Comparison of ENCODE assay signal across 1 cellular context in the genomic region with DNA sequence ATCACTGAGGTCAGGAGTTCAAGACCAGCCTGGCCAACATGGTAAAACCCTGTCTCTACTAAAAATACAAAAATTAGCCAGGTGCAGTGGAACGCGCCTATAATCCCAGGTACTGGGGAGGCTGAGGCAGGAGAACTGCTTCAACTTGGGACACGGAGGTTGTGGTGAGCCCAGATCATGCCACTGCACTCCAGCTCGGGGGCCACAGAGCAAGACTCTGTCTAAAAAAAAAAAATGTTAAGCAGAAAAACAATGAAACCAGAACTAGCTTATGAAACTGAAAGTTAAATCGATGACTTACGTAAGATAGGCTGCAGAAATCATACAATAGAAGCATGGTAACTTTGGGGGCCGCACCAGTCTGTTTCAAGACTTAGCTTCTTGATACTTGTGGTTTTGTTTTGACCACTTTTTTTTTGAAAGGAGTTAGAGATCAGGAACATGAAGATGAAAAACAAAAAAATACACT.
A peak's percentile ranks its signal among the peaks of the same experiment; 100 is the strongest.
TF ChIP-seq lines count a peak whose summit lies in the region.

No MANE protein-coding gene starts in this region.

TF ChIP-seq in GM12878, 131 proteins besides CTCF, POLR2A, EP300 and RAD21 (continued from another document and continues in another):
- TF ChIP-seq, protein P1, sequence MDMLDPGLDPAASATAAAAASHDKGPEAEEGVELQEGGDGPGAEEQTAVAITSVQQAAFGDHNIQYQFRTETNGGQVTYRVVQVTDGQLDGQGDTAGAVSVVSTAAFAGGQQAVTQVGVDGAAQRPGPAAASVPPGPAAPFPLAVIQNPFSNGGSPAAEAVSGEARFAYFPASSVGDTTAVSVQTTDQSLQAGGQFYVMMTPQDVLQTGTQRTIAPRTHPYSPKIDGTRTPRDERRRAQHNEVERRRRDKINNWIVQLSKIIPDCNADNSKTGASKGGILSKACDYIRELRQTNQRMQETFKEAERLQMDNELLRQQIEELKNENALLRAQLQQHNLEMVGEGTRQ (IDR thresholded peaks at IDR 0.05; ENCODE audit: borderline replicate concordance, low read depth, low read length), result no peak
- TF ChIP-seq, protein P2, sequence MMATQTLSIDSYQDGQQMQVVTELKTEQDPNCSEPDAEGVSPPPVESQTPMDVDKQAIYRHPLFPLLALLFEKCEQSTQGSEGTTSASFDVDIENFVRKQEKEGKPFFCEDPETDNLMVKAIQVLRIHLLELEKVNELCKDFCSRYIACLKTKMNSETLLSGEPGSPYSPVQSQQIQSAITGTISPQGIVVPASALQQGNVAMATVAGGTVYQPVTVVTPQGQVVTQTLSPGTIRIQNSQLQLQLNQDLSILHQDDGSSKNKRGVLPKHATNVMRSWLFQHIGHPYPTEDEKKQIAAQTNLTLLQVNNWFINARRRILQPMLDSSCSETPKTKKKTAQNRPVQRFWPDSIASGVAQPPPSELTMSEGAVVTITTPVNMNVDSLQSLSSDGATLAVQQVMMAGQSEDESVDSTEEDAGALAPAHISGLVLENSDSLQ (IDR thresholded peaks at IDR 0.05), result peak; percentile 9; the same call in 1 of the 2 replicates
- TF ChIP-seq SMC3 (IDR thresholded peaks at IDR 0.05; ENCODE audit: borderline replicate concordance, low read length), result no peak
- TF ChIP-seq, protein P3, sequence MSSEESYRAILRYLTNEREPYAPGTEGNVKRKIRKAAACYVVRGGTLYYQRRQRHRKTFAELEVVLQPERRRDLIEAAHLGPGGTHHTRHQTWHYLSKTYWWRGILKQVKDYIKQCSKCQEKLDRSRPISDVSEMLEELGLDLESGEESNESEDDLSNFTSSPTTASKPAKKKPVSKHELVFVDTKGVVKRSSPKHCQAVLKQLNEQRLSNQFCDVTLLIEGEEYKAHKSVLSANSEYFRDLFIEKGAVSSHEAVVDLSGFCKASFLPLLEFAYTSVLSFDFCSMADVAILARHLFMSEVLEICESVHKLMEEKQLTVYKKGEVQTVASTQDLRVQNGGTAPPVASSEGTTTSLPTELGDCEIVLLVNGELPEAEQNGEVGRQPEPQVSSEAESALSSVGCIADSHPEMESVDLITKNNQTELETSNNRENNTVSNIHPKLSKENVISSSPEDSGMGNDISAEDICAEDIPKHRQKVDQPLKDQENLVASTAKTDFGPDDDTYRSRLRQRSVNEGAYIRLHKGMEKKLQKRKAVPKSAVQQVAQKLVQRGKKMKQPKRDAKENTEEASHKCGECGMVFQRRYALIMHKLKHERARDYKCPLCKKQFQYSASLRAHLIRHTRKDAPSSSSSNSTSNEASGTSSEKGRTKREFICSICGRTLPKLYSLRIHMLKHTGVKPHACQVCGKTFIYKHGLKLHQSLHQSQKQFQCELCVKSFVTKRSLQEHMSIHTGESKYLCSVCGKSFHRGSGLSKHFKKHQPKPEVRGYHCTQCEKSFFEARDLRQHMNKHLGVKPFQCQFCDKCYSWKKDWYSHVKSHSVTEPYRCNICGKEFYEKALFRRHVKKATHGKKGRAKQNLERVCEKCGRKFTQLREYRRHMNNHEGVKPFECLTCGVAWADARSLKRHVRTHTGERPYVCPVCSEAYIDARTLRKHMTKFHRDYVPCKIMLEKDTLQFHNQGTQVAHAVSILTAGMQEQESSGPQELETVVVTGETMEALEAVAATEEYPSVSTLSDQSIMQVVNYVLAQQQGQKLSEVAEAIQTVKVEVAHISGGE (CRISPR knock-in tag; IDR thresholded peaks at IDR 0.05), result no peak
- TF ChIP-seq MXI1 (IDR thresholded peaks at IDR 0.05; ENCODE audit: low read depth, low read length), result peak; percentile 49; the same call in 1 of the 2 replicates
- no peak for TF ChIP-seq MTA3 (IDR thresholded peaks at IDR 0.05; ENCODE audit: borderline replicate concordance, low read length)
- TF ChIP-seq GATAD2B (conservative IDR thresholded peaks at IDR 0.05; ENCODE audit: low read depth), result no peak
- TF ChIP-seq, protein P4, sequence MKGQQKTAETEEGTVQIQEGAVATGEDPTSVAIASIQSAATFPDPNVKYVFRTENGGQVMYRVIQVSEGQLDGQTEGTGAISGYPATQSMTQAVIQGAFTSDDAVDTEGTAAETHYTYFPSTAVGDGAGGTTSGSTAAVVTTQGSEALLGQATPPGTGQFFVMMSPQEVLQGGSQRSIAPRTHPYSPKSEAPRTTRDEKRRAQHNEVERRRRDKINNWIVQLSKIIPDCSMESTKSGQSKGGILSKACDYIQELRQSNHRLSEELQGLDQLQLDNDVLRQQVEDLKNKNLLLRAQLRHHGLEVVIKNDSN (IDR thresholded peaks at IDR 0.05; ENCODE audit: borderline replicate concordance, extremely low read length, insufficient read depth, low read depth, low read length), result no peak
- peak; percentile 10 to 14; a peak in 1 of 4 replicates for TF ChIP-seq BHLHE40 (IDR thresholded peaks at IDR 0.05; ENCODE audit: borderline replicate concordance in 1 of 2, low read depth in 2 of 2, low read length in 1 of 2)
- TF ChIP-seq, protein P5, sequence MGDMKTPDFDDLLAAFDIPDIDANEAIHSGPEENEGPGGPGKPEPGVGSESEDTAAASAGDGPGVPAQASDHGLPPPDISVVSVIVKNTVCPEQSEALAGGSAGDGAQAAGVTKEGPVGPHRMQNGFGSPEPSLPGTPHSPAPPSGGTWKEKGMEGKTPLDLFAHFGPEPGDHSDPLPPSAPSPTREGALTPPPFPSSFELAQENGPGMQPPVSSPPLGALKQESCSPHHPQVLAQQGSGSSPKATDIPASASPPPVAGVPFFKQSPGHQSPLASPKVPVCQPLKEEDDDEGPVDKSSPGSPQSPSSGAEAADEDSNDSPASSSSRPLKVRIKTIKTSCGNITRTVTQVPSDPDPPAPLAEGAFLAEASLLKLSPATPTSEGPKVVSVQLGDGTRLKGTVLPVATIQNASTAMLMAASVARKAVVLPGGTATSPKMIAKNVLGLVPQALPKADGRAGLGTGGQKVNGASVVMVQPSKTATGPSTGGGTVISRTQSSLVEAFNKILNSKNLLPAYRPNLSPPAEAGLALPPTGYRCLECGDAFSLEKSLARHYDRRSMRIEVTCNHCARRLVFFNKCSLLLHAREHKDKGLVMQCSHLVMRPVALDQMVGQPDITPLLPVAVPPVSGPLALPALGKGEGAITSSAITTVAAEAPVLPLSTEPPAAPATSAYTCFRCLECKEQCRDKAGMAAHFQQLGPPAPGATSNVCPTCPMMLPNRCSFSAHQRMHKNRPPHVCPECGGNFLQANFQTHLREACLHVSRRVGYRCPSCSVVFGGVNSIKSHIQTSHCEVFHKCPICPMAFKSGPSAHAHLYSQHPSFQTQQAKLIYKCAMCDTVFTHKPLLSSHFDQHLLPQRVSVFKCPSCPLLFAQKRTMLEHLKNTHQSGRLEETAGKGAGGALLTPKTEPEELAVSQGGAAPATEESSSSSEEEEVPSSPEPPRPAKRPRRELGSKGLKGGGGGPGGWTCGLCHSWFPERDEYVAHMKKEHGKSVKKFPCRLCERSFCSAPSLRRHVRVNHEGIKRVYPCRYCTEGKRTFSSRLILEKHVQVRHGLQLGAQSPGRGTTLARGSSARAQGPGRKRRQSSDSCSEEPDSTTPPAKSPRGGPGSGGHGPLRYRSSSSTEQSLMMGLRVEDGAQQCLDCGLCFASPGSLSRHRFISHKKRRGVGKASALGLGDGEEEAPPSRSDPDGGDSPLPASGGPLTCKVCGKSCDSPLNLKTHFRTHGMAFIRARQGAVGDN (IDR thresholded peaks at IDR 0.05), result peak; percentile 37; the same call in 1 of the 2 replicates
- TF ChIP-seq ZSCAN29 (IDR thresholded peaks at IDR 0.05), result no peak
- TF ChIP-seq TBL1XR1 (IDR thresholded peaks at IDR 0.05; ENCODE audit: low read depth, low read length), result peak; percentile 56
- TF ChIP-seq BRCA1 (IDR thresholded peaks at IDR 0.05; ENCODE audit: low read depth, low read length), result no peak
- TF ChIP-seq, protein P6, sequence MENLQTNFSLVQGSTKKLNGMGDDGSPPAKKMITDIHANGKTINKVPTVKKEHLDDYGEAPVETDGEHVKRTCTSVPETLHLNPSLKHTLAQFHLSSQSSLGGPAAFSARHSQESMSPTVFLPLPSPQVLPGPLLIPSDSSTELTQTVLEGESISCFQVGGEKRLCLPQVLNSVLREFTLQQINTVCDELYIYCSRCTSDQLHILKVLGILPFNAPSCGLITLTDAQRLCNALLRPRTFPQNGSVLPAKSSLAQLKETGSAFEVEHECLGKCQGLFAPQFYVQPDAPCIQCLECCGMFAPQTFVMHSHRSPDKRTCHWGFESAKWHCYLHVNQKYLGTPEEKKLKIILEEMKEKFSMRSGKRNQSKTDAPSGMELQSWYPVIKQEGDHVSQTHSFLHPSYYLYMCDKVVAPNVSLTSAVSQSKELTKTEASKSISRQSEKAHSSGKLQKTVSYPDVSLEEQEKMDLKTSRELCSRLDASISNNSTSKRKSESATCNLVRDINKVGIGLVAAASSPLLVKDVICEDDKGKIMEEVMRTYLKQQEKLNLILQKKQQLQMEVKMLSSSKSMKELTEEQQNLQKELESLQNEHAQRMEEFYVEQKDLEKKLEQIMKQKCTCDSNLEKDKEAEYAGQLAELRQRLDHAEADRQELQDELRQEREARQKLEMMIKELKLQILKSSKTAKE (IDR thresholded peaks at IDR 0.05; ENCODE audit: low read depth, poor library complexity, severe bottlenecking), result peak; percentile 63
- no peak for TF ChIP-seq ZZZ3 (IDR thresholded peaks at IDR 0.05; ENCODE audit: control insufficient read depth, insufficient read length, low read depth)
- no peak for TF ChIP-seq BCL11A (IDR thresholded peaks at IDR 0.05; ENCODE audit: low read depth, low read length)
- no peak for TF ChIP-seq SPI1 (IDR thresholded peaks at IDR 0.05; ENCODE audit: borderline replicate concordance, insufficient read depth, low read depth, low read length)
- peak; percentile 56 to 73; a peak in 3 of 4 replicates for TF ChIP-seq IKZF2 (IDR thresholded peaks at IDR 0.05)
- no peak for TF ChIP-seq NFXL1 (IDR thresholded peaks at IDR 0.05; ENCODE audit: borderline replicate concordance)
- TF ChIP-seq, protein P7, sequence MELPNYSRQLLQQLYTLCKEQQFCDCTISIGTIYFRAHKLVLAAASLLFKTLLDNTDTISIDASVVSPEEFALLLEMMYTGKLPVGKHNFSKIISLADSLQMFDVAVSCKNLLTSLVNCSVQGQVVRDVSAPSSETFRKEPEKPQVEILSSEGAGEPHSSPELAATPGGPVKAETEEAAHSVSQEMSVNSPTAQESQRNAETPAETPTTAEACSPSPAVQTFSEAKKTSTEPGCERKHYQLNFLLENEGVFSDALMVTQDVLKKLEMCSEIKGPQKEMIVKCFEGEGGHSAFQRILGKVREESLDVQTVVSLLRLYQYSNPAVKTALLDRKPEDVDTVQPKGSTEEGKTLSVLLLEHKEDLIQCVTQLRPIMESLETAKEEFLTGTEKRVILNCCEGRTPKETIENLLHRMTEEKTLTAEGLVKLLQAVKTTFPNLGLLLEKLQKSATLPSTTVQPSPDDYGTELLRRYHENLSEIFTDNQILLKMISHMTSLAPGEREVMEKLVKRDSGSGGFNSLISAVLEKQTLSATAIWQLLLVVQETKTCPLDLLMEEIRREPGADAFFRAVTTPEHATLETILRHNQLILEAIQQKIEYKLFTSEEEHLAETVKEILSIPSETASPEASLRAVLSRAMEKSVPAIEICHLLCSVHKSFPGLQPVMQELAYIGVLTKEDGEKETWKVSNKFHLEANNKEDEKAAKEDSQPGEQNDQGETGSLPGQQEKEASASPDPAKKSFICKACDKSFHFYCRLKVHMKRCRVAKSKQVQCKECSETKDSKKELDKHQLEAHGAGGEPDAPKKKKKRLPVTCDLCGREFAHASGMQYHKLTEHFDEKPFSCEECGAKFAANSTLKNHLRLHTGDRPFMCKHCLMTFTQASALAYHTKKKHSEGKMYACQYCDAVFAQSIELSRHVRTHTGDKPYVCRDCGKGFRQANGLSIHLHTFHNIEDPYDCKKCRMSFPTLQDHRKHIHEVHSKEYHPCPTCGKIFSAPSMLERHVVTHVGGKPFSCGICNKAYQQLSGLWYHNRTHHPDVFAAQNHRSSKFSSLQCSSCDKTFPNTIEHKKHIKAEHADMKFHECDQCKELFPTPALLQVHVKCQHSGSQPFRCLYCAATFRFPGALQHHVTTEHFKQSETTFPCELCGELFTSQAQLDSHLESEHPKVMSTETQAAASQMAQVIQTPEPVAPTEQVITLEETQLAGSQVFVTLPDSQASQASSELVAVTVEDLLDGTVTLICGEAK (IDR thresholded peaks at IDR 0.05; ENCODE audit: borderline replicate concordance), result no peak
- TF ChIP-seq ZNF207 (IDR thresholded peaks at IDR 0.05; ENCODE audit: borderline replicate concordance), result peak; percentile 63; the same call in 1 of the 2 replicates
- TF ChIP-seq, protein P8, sequence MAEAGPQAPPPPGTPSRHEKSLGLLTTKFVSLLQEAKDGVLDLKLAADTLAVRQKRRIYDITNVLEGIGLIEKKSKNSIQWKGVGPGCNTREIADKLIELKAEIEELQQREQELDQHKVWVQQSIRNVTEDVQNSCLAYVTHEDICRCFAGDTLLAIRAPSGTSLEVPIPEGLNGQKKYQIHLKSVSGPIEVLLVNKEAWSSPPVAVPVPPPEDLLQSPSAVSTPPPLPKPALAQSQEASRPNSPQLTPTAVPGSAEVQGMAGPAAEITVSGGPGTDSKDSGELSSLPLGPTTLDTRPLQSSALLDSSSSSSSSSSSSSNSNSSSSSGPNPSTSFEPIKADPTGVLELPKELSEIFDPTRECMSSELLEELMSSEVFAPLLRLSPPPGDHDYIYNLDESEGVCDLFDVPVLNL (IDR thresholded peaks at IDR 0.05; ENCODE audit: low read depth, low read length), result no peak
- TF ChIP-seq SUPT20H (IDR thresholded peaks at IDR 0.05; ENCODE audit: borderline replicate concordance, control insufficient read depth, low read depth, low read length), result no peak
- TF ChIP-seq, protein P9, sequence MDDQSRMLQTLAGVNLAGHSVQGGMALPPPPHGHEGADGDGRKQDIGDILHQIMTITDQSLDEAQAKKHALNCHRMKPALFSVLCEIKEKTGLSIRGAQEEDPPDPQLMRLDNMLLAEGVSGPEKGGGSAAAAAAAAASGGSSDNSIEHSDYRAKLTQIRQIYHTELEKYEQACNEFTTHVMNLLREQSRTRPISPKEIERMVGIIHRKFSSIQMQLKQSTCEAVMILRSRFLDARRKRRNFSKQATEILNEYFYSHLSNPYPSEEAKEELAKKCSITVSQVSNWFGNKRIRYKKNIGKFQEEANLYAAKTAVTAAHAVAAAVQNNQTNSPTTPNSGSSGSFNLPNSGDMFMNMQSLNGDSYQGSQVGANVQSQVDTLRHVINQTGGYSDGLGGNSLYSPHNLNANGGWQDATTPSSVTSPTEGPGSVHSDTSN (IDR thresholded peaks at IDR 0.05; ENCODE audit: insufficient replicate concordance, low read depth, low read length), result no peak
- TF ChIP-seq TCF7 (IDR thresholded peaks at IDR 0.05; ENCODE audit: borderline replicate concordance), result no peak
- TF ChIP-seq, protein P10, sequence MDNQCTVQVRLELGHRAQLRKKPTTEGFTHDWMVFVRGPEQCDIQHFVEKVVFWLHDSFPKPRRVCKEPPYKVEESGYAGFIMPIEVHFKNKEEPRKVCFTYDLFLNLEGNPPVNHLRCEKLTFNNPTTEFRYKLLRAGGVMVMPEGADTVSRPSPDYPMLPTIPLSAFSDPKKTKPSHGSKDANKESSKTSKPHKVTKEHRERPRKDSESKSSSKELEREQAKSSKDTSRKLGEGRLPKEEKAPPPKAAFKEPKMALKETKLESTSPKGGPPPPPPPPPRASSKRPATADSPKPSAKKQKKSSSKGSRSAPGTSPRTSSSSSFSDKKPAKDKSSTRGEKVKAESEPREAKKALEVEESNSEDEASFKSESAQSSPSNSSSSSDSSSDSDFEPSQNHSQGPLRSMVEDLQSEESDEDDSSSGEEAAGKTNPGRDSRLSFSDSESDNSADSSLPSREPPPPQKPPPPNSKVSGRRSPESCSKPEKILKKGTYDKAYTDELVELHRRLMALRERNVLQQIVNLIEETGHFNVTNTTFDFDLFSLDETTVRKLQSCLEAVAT (IDR thresholded peaks at IDR 0.05), result peak; percentile 87
- no peak for TF ChIP-seq MYC (IDR thresholded peaks at IDR 0.05; ENCODE audit: insufficient read depth, insufficient read length, insufficient replicate concordance, low read length, severe bottlenecking)
